Comparison of ENCODE assay signal across 20 cellular contexts in genomic region chr11:132886335-132886734, GRCh38.
DNase-seq lines count a peak whose midpoint lies in the region; ATAC-seq and TF ChIP-seq lines count a peak whose summit lies in the region.
"Had no signal": no experiment of that assay in that cellular context is flagged by ENCODE, and none has a peak within 500 bp of the region (broad histone marks: within the 10 kb centered on the region; RNA-seq: fewer than 3 reads in every experiment).

No MANE protein-coding gene starts in this region.

- TF ChIP-seq CTCF in AG10803 (conservative IDR thresholded peaks at IDR 0.05; ENCODE audit: low read length) (no peak), cardiac fibroblast (IDR thresholded peaks at IDR 0.05; ENCODE audit: low read depth, low read length) (no peak)

- no peak for ATAC-seq in HG03045 (IDR thresholded peaks at IDR 0.05; ENCODE audit: unreplicated experiment)
- no peak for ATAC-seq in effector memory CD8-positive, alpha-beta T cell (replicated peaks)
- ATAC-seq: activated T-cell treated with anti-CD3 and anti-CD28 coated beads, Interleukin-2, amount 50 U/mL, for 4 hours had no signal

- no peak overlapping the region for H3K27ac Mint-ChIP-seq in effector memory CD8-positive, alpha-beta T cell
- H3K27ac Mint-ChIP-seq: activated naive CD8-positive, alpha-beta T cell had no signal

- H3K36me3 Mint-ChIP-seq in effector memory CD8-positive, alpha-beta T cell (ENCODE audit: insufficient read depth), result no peaks in the 10 kb centered on the region
- H3K36me3 Mint-ChIP-seq: activated naive CD8-positive, alpha-beta T cell had no signal

- H3K9me3 Mint-ChIP-seq in effector memory CD8-positive, alpha-beta T cell, result peaks cover 0 to 3% of the 10 kb centered on the region in 2 donors
- H3K9me3 Mint-ChIP-seq: activated T-cell treated with anti-CD3 and anti-CD28 coated beads, Interleukin-2, amount 50 U/mL, for 4 hours had no signal

- DNase-seq in AG10803 (ENCODE audit: low read depth) (peak; percentile 54), HT1080 (ENCODE audit: low read depth) (peak; percentile 90), cardiac fibroblast (ENCODE audit: low read depth in 2 of 2) (peak; percentile 50 to 52), islet precursor cell (peak; percentile 92), NAMALWA (ENCODE audit: low spot score) (no peak), Ammon's horn (ENCODE audit: low spot score) (no peak)
- DNase-seq in effector memory CD8-positive, alpha-beta T cell, result no peak
- DNase-seq: activated CD4-positive, alpha-beta T cell treated with anti-CD3 and anti-CD28 coated beads, Interleukin-2, amount 50 U/mL, for 1 hour; activated T-cell treated with anti-CD3 and anti-CD28 coated beads, Interleukin-2, amount 50 U/mL, for 4 hours; AML-193; Calu3; cerebellar nuclear complex; glutamatergic neuron; KBM-7; kidney glomerular epithelial cell; NCI-H510A; stimulated activated CD4-positive, alpha-beta T cell treated with anti-CD3 and anti-CD28 coated beads, Interleukin-15, amount 100 ng/mL, for 24 hours had no signal

- no peaks in the 10 kb centered on the region for H3K27me3 Mint-ChIP-seq in effector memory CD8-positive, alpha-beta T cell

- no peaks in the 10 kb centered on the region for H3K4me1 Mint-ChIP-seq in effector memory CD8-positive, alpha-beta T cell (ENCODE audit: low read depth in 2 of 2)

- no peak overlapping the region for H3K4me3 Mint-ChIP-seq in effector memory CD8-positive, alpha-beta T cell
- H3K4me3 Mint-ChIP-seq: activated naive CD8-positive, alpha-beta T cell; activated T-cell treated with anti-CD3 and anti-CD28 coated beads, Interleukin-2, amount 50 U/mL, for 4 hours had no signal

- no peak overlapping the region for H3K4me3 ChIP-seq in AG10803 (ENCODE audit: low read length)
- no peak overlapping the region for H3K4me3 ChIP-seq in cardiac fibroblast (replicated peaks in 1 of 2; ENCODE audit: low read depth in 2 of 2, low read length in 2 of 2)
- H3K4me3 ChIP-seq: SK-N-MC had no signal

Comparison
In these comparisons a context has a peak if more than half of its experiments do, and no peak if none do; other contexts are left out.
1. DNase-seq: peak in AG10803 (single experiment), HT1080 (single experiment), cardiac fibroblast (2 of 2) and islet precursor cell (single experiment); none in effector memory CD8-positive, alpha-beta T cell (0 of 3), NAMALWA (single experiment) and Ammon's horn (single experiment).